25 cellular contexts compared by ENCODE assay signal in genomic region chr6:50187212-50188055, GRCh38.
DNase-seq lines count a peak whose midpoint lies in the region; ATAC-seq and TF ChIP-seq lines count a peak whose summit lies in the region.
"Had no signal": no experiment of that assay in that cellular context is flagged by ENCODE, and none has a peak within 500 bp of the region (broad histone marks: within the 10 kb centered on the region; RNA-seq: fewer than 3 reads in every experiment).

No MANE protein-coding gene starts in this region.

- ATAC-seq in HG02973 (IDR thresholded peaks at IDR 0.05; ENCODE audit: unreplicated experiment) (no peak), SK-N-SH treated with all-trans-retinoic acid at 6 μM for 48 hours (no peak)
- ATAC-seq: foreskin keratinocyte; HCT116; sciatic nerve; stimulated activated effector memory CD8-positive, alpha-beta T cell treated with anti-CD3 and anti-CD28 coated beads, Interleukin-12 subunit alpha, Interleukin-12 subunit beta, amount 100 ng/mL, for 72 hours had no signal

- peak; percentile 33 for DNase-seq in DMS79 (lab: John Stamatoyannopoulos, UW)
- DNase-seq in NCI-H1105 treated with DMSO at 0.1 percent for 48 hours (lab: John Stamatoyannopoulos, UW), result peak; percentile 53
- DNase-seq in NCI-H69 (lab: John Stamatoyannopoulos, UW), result peak; percentile 99
- DNase-seq in left kidney (ENCODE audit: low read depth, low spot score), result peak; percentile 29
- DNase-seq in activated CD4-positive, CD25-positive, alpha-beta regulatory T cell (lab: John Stamatoyannopoulos, UW), result no peak
- DNase-seq in activated CD4-positive, alpha-beta T cell treated with anti-CD3 and anti-CD28 coated beads for 48 hours, result no peak
- DNase-seq: ACHN; activated CD4-positive, alpha-beta memory T cell treated with anti-CD3 and anti-CD28 coated beads for 36 hours; activated CD8-positive, alpha-beta memory T cell treated with anti-CD3 and anti-CD28 coated beads, Interleukin-2, amount 50 U/mL, for 48 hours; activated naive CD8-positive, alpha-beta T cell treated with anti-CD3 and anti-CD28 coated beads for 36 hours; central memory CD4-positive, alpha-beta T cell; DMS53; foreskin keratinocyte; GF-D8; NCI-H2029; NCI-H446 treated with DMSO at 0.1 percent for 48 hours; nephron progenitor cell; SIG-M5; stimulated activated CD4-positive, alpha-beta T cell treated with anti-CD3 and anti-CD28 coated beads, Interleukin-4, amount 100 ng/mL, for 24 hours; substantia nigra had no signal

TF ChIP-seq in SK-N-SH treated with all-trans-retinoic acid at 6 μM for 48 hours, 23 proteins besides CTCF, POLR2A, EP300 and RAD21:
- no peak for TF ChIP-seq CSRNP3 (CRISPR knock-in tag; IDR thresholded peaks at IDR 0.05)
- no peak for TF ChIP-seq PATZ1 (CRISPR knock-in tag; IDR thresholded peaks at IDR 0.05; ENCODE audit: borderline replicate concordance)
- TF ChIP-seq ARNTL (CRISPR knock-in tag; IDR thresholded peaks at IDR 0.05; ENCODE audit: borderline replicate concordance, low read depth), result no peak
- TF ChIP-seq GLIS3 (CRISPR knock-in tag; IDR thresholded peaks at IDR 0.05), result no peak
- no peak for TF ChIP-seq ESRRG (CRISPR knock-in tag; IDR thresholded peaks at IDR 0.05)
- no peak for TF ChIP-seq CREB5 (CRISPR knock-in tag; IDR thresholded peaks at IDR 0.05; ENCODE audit: low read depth)
- no peak for TF ChIP-seq CSDC2 (CRISPR knock-in tag; IDR thresholded peaks at IDR 0.05)
- TF ChIP-seq SNAI2 (CRISPR knock-in tag; IDR thresholded peaks at IDR 0.05), result no peak
- TF ChIP-seq BACH2 (CRISPR knock-in tag; IDR thresholded peaks at IDR 0.05; ENCODE audit: borderline replicate concordance), result no peak
- TF ChIP-seq TOX (CRISPR knock-in tag; IDR thresholded peaks at IDR 0.05; ENCODE audit: borderline replicate concordance), result no peak
- TF ChIP-seq ZFP30 (CRISPR knock-in tag; IDR thresholded peaks at IDR 0.05), result no peak

Comparison
In these comparisons a context has a peak if more than half of its experiments do, and no peak if none do; other contexts are left out.
1. DNase-seq: peak in DMS79 (single experiment), NCI-H1105 treated with DMSO at 0.1 percent for 48 hours (single experiment), NCI-H69 (single experiment) and left kidney (single experiment); none in activated CD4-positive, CD25-positive, alpha-beta regulatory T cell (0 of 4) and activated CD4-positive, alpha-beta T cell treated with anti-CD3 and anti-CD28 coated beads for 48 hours (single experiment).